1 cellular context compared by ENCODE assay signal in genomic region chr16:87858151-87858993, GRCh38.
TF ChIP-seq lines count a peak whose summit lies in the region.
"Not testable (repeated sequence)": the region's sequence is repeated elsewhere in the genome, so short reads cannot be mapped to it uniquely, and the experiment has no call there.

No MANE protein-coding gene starts in this region.

TF ChIP-seq in HepG2, 621 proteins besides CTCF, POLR2A, EP300 and RAD21 (continued from another document and continues in another):
- TF ChIP-seq DRAP1 (CRISPR knock-in tag; IDR thresholded peaks at IDR 0.05) (peak; percentile 49; the same call in 1 of the 2 replicates), ZNF710 (CRISPR knock-in tag; IDR thresholded peaks at IDR 0.05; ENCODE audit: borderline replicate concordance) (0 out of 2 replicates have a peak, but pooled peaks have one; percentile 29), ATF4 (CRISPR knock-in tag; IDR thresholded peaks at IDR 0.05) (0 out of 4 replicates have a peak, but pooled peaks of 1 of the 2 experiments have one; percentile 43), ZFY (CRISPR knock-in tag; IDR thresholded peaks at IDR 0.05) (peak; percentile 71), ETV5 (CRISPR knock-in tag; IDR thresholded peaks at IDR 0.05; ENCODE audit: borderline replicate concordance) (peak; percentile 95), TSC22D2 (CRISPR knock-in tag; IDR thresholded peaks at IDR 0.05; ENCODE audit: borderline replicate concordance) (0 out of 2 replicates have a peak, but pooled peaks have one; percentile 16), ZNF644 (CRISPR knock-in tag; IDR thresholded peaks at IDR 0.05; ENCODE audit: low read depth) (peak; percentile 60; the same call in 1 of the 2 replicates), ZNF580 (CRISPR knock-in tag; IDR thresholded peaks at IDR 0.05; ENCODE audit: borderline replicate concordance, low read depth) (peak; percentile 87), ZNF441 (CRISPR knock-in tag; IDR thresholded peaks at IDR 0.05; ENCODE audit: borderline replicate concordance) (peak; percentile 50; the same call in 1 of the 2 replicates), MTA1 (CRISPR knock-in tag; IDR thresholded peaks at IDR 0.05; ENCODE audit: borderline replicate concordance) (peak; percentile 62; the same call in 1 of the 2 replicates), ZNF160 (CRISPR knock-in tag; IDR thresholded peaks at IDR 0.05) (peak; percentile 22; the same call in 1 of the 2 replicates), ZFP91 (CRISPR knock-in tag; IDR thresholded peaks at IDR 0.05; ENCODE audit: borderline replicate concordance) (peak; percentile 52; the same call in 1 of the 2 replicates), ZNF142 (CRISPR knock-in tag; IDR thresholded peaks at IDR 0.05) (0 out of 2 replicates have a peak, but pooled peaks have one; percentile 35), ZNF766 (CRISPR knock-in tag; IDR thresholded peaks at IDR 0.05; ENCODE audit: borderline replicate concordance) (peak; percentile 24; the same call in 1 of the 2 replicates), ARID5B (CRISPR knock-in tag; IDR thresholded peaks at IDR 0.05) (peak; percentile 69), HMGXB4 (CRISPR knock-in tag; IDR thresholded peaks at IDR 0.05; ENCODE audit: borderline replicate concordance in 1 of 2, low read depth in 1 of 2) (0 out of 4 replicates have a peak, but pooled peaks have one; percentile 25 to 29), ZBTB34 (CRISPR knock-in tag; IDR thresholded peaks at IDR 0.05) (peak; percentile 83), MEIS2 (CRISPR knock-in tag; IDR thresholded peaks at IDR 0.05) (peak; percentile 67; the same call in 1 of the 2 replicates), MED13 (CRISPR knock-in tag; IDR thresholded peaks at IDR 0.05) (peak; percentile 70; the same call in 1 of the 2 replicates), CEBPG (CRISPR knock-in tag; IDR thresholded peaks at IDR 0.05) (peak; percentile 52), KDM2A (CRISPR knock-in tag; IDR thresholded peaks at IDR 0.05; ENCODE audit: borderline replicate concordance, low read depth) (peak; percentile 50), NONO (CRISPR knock-in tag; conservative IDR thresholded peaks at IDR 0.05) (peak; percentile 71), ZKSCAN8 (CRISPR knock-in tag; IDR thresholded peaks at IDR 0.05; ENCODE audit: borderline replicate concordance) (peak; percentile 52; the same call in 1 of the 2 replicates), HDAC1 (CRISPR knock-in tag; IDR thresholded peaks at IDR 0.05) (peak; percentile 88), IKZF5 (CRISPR knock-in tag; IDR thresholded peaks at IDR 0.05) (peak; percentile 90), SALL1 (CRISPR knock-in tag; IDR thresholded peaks at IDR 0.05) (peak; percentile 76), POLR2G (IDR thresholded peaks at IDR 0.05; ENCODE audit: low read depth, low read length) (peak; percentile 66), TGIF2 (CRISPR knock-in tag; IDR thresholded peaks at IDR 0.05) (peak; percentile 94), KDM3A (CRISPR knock-in tag; IDR thresholded peaks at IDR 0.05; ENCODE audit: low read depth) (peak; percentile 56)
- not testable (repeated sequence) for TF ChIP-seq NONO (IDR thresholded peaks at IDR 0.05)
